1 cellular context compared by ENCODE assay signal in genomic region chr2:36459725-36460137, GRCh38.
TF ChIP-seq lines count a peak whose summit lies in the region.

No MANE protein-coding gene starts in this region.

TF ChIP-seq in HepG2, 621 proteins besides CTCF, POLR2A, EP300 and RAD21 (continued from another document):
- peak; percentile 68; the same call in 1 of the 2 replicates for TF ChIP-seq IKZF5 (CRISPR knock-in tag; IDR thresholded peaks at IDR 0.05)
- no peak for TF ChIP-seq SMAD9 (CRISPR knock-in tag; IDR thresholded peaks at IDR 0.05)
- peak in 1 of 2 experiments; percentile 57; a peak in 1 of 4 replicates for TF ChIP-seq KLF16 (CRISPR knock-in tag; IDR thresholded peaks at IDR 0.05)
- peak; percentile 44; the same call in 1 of the 2 replicates for TF ChIP-seq TSC22D2 (CRISPR knock-in tag; IDR thresholded peaks at IDR 0.05; ENCODE audit: borderline replicate concordance)
- TF ChIP-seq FOXP1 (IDR thresholded peaks at IDR 0.05) = no peak
- TF ChIP-seq FOXP1 (CRISPR knock-in tag; IDR thresholded peaks at IDR 0.05) = 0 out of 2 replicates have a peak, but pooled peaks have one; percentile 16
- TF ChIP-seq ZNF292 (CRISPR knock-in tag; IDR thresholded peaks at IDR 0.05; ENCODE audit: borderline replicate concordance, low read depth) = peak; percentile 69; the same call in 1 of the 2 replicates
- TF ChIP-seq ZFX (CRISPR knock-in tag; IDR thresholded peaks at IDR 0.05; ENCODE audit: low read depth) = 0 out of 2 replicates have a peak, but pooled peaks have one; percentile 20
- TF ChIP-seq ZNF644 (CRISPR knock-in tag; IDR thresholded peaks at IDR 0.05; ENCODE audit: low read depth) = 0 out of 2 replicates have a peak, but pooled peaks have one; percentile 14
- no peak for TF ChIP-seq TCF7L2 (IDR thresholded peaks at IDR 0.05; ENCODE audit: low read depth, low read length)
- peak; percentile 79 for TF ChIP-seq KAT8 (CRISPR knock-in tag; IDR thresholded peaks at IDR 0.05)
- peak; percentile 17; the same call in 1 of the 2 replicates for TF ChIP-seq NFYC (CRISPR knock-in tag; IDR thresholded peaks at IDR 0.05)
- peak; percentile 46; the same call in 1 of the 2 replicates for TF ChIP-seq POGZ (CRISPR knock-in tag; IDR thresholded peaks at IDR 0.05)
- no peak for TF ChIP-seq CREB3 (CRISPR knock-in tag; IDR thresholded peaks at IDR 0.05)
- TF ChIP-seq ZNF569 (CRISPR knock-in tag; IDR thresholded peaks at IDR 0.05; ENCODE audit: borderline replicate concordance) = no peak
- 0 out of 2 replicates have a peak, but pooled peaks have one; percentile 36 for TF ChIP-seq NFE2 (CRISPR knock-in tag; IDR thresholded peaks at IDR 0.05)
- no peak for TF ChIP-seq KLF11 (CRISPR knock-in tag; IDR thresholded peaks at IDR 0.05)
- TF ChIP-seq ONECUT2 (CRISPR knock-in tag; IDR thresholded peaks at IDR 0.05) = no peak
- no peak for TF ChIP-seq MTF2 (CRISPR knock-in tag; IDR thresholded peaks at IDR 0.05; ENCODE audit: borderline replicate concordance)
- peak; percentile 79 for TF ChIP-seq RCOR2 (CRISPR knock-in tag; IDR thresholded peaks at IDR 0.05)
- TF ChIP-seq XBP1 (CRISPR knock-in tag; IDR thresholded peaks at IDR 0.05) = 0 out of 2 replicates have a peak, but pooled peaks have one; percentile 34
- TF ChIP-seq CERS6 (CRISPR knock-in tag; IDR thresholded peaks at IDR 0.05) = 0 out of 2 replicates have a peak, but pooled peaks have one; percentile 44
- TF ChIP-seq GATAD2A (CRISPR knock-in tag; IDR thresholded peaks at IDR 0.05) = peak; percentile 90
- TF ChIP-seq ZSCAN25 (CRISPR knock-in tag; IDR thresholded peaks at IDR 0.05) = peak; percentile 77; the same call in 1 of the 2 replicates
- peak; percentile 17; the same call in 1 of the 2 replicates for TF ChIP-seq GABPB1 (CRISPR knock-in tag; IDR thresholded peaks at IDR 0.05)
- peak; percentile 65; the same call in 1 of the 2 replicates for TF ChIP-seq BCL6 (CRISPR knock-in tag; IDR thresholded peaks at IDR 0.05)
- TF ChIP-seq FOXA1 (IDR thresholded peaks at IDR 0.05) = no peak
- TF ChIP-seq FOXA1 (CRISPR knock-in tag; IDR thresholded peaks at IDR 0.05) = peak; percentile 45; the same call in 1 of the 2 replicates
- TF ChIP-seq ZBTB44 (CRISPR knock-in tag; IDR thresholded peaks at IDR 0.05) = no peak
- no peak for TF ChIP-seq IKZF4 (CRISPR knock-in tag; IDR thresholded peaks at IDR 0.05; ENCODE audit: borderline replicate concordance, low read depth, not compliant biosample characterization)
- TF ChIP-seq FOXC1 (CRISPR knock-in tag; IDR thresholded peaks at IDR 0.05; ENCODE audit: borderline replicate concordance) = peak; percentile 36; the same call in 1 of the 2 replicates
- no peak for TF ChIP-seq RBM22 (optimal IDR thresholded peaks at IDR 0.05; ENCODE audit: low read length)
- TF ChIP-seq RFXANK (CRISPR knock-in tag; IDR thresholded peaks at IDR 0.05) = no peak
- TF ChIP-seq ZFP37 (CRISPR knock-in tag; IDR thresholded peaks at IDR 0.05; ENCODE audit: borderline replicate concordance) = 0 out of 2 replicates have a peak, but pooled peaks have one; percentile 68
- no peak for TF ChIP-seq ATF7 (IDR thresholded peaks at IDR 0.05)
- TF ChIP-seq ATF7 (CRISPR knock-in tag; IDR thresholded peaks at IDR 0.05) = no peak
- peak; percentile 61; the same call in 1 of the 2 replicates for TF ChIP-seq MIER3 (CRISPR knock-in tag; IDR thresholded peaks at IDR 0.05; ENCODE audit: borderline replicate concordance)
- TF ChIP-seq MAFK (conservative IDR thresholded peaks at IDR 0.05 in 1 of 2, IDR thresholded peaks at IDR 0.05 in 1 of 2; ENCODE audit: low read length in 2 of 2) = 0 out of 4 replicates have a peak, but pooled peaks of 1 of the 2 experiments have one; percentile 15
- 0 out of 2 replicates have a peak, but pooled peaks have one; percentile 55 for TF ChIP-seq CCDC6 (CRISPR knock-in tag; IDR thresholded peaks at IDR 0.05)
- 0 out of 2 replicates have a peak, but pooled peaks have one; percentile 22 for TF ChIP-seq KDM5B (CRISPR knock-in tag; IDR thresholded peaks at IDR 0.05; ENCODE audit: borderline replicate concordance)
- TF ChIP-seq ERF (CRISPR knock-in tag; IDR thresholded peaks at IDR 0.05) = peak; percentile 90
- no peak for TF ChIP-seq ZNF704 (CRISPR knock-in tag; IDR thresholded peaks at IDR 0.05; ENCODE audit: borderline replicate concordance)
- no peak for TF ChIP-seq CSRNP1 (CRISPR knock-in tag; IDR thresholded peaks at IDR 0.05)
- no peak for TF ChIP-seq ZNF646 (CRISPR knock-in tag; IDR thresholded peaks at IDR 0.05)
- TF ChIP-seq SRSF9 (IDR thresholded peaks at IDR 0.05; ENCODE audit: borderline replicate concordance, insufficient read depth, low read depth, low read length, poor library complexity, severe bottlenecking) = no peak
- no peak for TF ChIP-seq ZNF737 (CRISPR knock-in tag; IDR thresholded peaks at IDR 0.05; ENCODE audit: borderline replicate concordance)
- no peak for TF ChIP-seq HOXD1 (CRISPR knock-in tag; IDR thresholded peaks at IDR 0.05)
- peak; percentile 21; the same call in 1 of the 2 replicates for TF ChIP-seq MAFF (IDR thresholded peaks at IDR 0.05; ENCODE audit: low read depth, low read length)
TF ChIP-seq in HepG2: peak in this region for 133.
